ENCODE assay signal across 1 cellular context in the genomic region with DNA sequence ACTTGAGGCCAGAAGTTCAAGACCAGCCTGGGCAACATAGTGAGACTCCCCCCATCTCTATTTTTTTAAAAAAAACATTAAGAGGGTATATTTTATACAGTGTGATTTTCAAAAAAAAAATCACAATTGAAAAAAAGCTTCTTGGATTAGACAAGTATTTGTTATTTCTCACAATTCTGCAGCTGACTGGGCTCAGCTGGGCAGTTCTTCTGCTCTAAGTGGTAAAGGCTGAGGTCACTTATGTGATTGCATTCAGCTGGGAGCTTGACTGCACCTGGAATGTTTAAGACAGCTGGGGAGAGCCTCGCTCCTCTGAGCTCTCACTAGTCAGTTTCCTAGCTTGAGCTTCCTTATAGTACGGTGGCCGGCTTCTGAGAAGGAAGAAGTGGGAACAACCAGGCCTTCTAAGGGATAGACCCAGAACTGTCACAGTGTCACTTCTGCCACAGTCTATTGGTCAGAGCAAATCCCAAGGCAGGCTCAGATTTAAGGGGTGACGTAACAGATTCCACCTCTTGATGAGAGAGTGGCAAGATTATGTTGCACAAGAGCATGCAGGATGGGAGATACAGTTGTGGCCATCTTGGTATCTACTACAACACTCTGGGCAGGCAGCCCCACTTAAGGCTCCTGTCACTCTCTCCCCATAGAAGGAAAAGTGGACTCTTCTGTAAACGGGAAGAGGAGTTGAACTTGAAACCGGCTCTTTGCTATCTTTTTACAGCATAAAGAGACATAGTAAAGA.
TF ChIP-seq lines count a peak whose summit lies in the region.

No MANE protein-coding gene starts in this region.

TF ChIP-seq in K562, 482 proteins besides CTCF, POLR2A, EP300 and RAD21:
- TF ChIP-seq NRF1 (conservative IDR thresholded peaks at IDR 0.05 in 1 of 2, IDR thresholded peaks at IDR 0.05 in 1 of 2) = peak in 1 of 2 experiments; percentile 36; a peak in 1 of 4 replicates
- TF ChIP-seq ATF7 (IDR thresholded peaks at IDR 0.05) = peak; percentile 94
- peak; percentile 82 for TF ChIP-seq CEBPG (CRISPR knock-in tag; IDR thresholded peaks at IDR 0.05)
- peak; percentile 95 to 96 for TF ChIP-seq CEBPG (tag; conservative IDR thresholded peaks at IDR 0.05 in 1 of 2, IDR thresholded peaks at IDR 0.05 in 1 of 2)
- peak; percentile 63 to 72 for TF ChIP-seq KDM1A (IDR thresholded peaks at IDR 0.05)
- TF ChIP-seq, protein P1, sequence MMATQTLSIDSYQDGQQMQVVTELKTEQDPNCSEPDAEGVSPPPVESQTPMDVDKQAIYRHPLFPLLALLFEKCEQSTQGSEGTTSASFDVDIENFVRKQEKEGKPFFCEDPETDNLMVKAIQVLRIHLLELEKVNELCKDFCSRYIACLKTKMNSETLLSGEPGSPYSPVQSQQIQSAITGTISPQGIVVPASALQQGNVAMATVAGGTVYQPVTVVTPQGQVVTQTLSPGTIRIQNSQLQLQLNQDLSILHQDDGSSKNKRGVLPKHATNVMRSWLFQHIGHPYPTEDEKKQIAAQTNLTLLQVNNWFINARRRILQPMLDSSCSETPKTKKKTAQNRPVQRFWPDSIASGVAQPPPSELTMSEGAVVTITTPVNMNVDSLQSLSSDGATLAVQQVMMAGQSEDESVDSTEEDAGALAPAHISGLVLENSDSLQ (IDR thresholded peaks at IDR 0.05) = peak; percentile 58
- TF ChIP-seq, protein P2, sequence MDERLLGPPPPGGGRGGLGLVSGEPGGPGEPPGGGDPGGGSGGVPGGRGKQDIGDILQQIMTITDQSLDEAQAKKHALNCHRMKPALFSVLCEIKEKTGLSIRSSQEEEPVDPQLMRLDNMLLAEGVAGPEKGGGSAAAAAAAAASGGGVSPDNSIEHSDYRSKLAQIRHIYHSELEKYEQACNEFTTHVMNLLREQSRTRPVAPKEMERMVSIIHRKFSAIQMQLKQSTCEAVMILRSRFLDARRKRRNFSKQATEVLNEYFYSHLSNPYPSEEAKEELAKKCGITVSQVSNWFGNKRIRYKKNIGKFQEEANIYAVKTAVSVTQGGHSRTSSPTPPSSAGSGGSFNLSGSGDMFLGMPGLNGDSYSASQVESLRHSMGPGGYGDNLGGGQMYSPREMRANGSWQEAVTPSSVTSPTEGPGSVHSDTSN (CRISPR knock-in tag; IDR thresholded peaks at IDR 0.05; ENCODE audit: low read depth) = no peak
- TF ChIP-seq, protein P2 (tag; conservative IDR thresholded peaks at IDR 0.05; ENCODE audit: low read depth) = peak; percentile 54; the same call in 1 of the 2 replicates
- no peak for TF ChIP-seq DACH1 (IDR thresholded peaks at IDR 0.05; ENCODE audit: partially characterized antibody)
- TF ChIP-seq, protein P3, sequence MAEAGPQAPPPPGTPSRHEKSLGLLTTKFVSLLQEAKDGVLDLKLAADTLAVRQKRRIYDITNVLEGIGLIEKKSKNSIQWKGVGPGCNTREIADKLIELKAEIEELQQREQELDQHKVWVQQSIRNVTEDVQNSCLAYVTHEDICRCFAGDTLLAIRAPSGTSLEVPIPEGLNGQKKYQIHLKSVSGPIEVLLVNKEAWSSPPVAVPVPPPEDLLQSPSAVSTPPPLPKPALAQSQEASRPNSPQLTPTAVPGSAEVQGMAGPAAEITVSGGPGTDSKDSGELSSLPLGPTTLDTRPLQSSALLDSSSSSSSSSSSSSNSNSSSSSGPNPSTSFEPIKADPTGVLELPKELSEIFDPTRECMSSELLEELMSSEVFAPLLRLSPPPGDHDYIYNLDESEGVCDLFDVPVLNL (CRISPR knock-in tag; IDR thresholded peaks at IDR 0.05; ENCODE audit: low read depth) = no peak
- TF ChIP-seq SMARCA5 (IDR thresholded peaks at IDR 0.05) = no peak
- TF ChIP-seq, protein P4, sequence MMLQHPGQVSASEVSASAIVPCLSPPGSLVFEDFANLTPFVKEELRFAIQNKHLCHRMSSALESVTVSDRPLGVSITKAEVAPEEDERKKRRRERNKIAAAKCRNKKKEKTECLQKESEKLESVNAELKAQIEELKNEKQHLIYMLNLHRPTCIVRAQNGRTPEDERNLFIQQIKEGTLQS (IDR thresholded peaks at IDR 0.05) = peak; percentile 83
- TF ChIP-seq, protein P4 (CRISPR knock-in tag; conservative IDR thresholded peaks at IDR 0.05) = no peak
- TF ChIP-seq CEBPB (tag; IDR thresholded peaks at IDR 0.05) = peak; percentile 93
- TF ChIP-seq HDAC2 (IDR thresholded peaks at IDR 0.05) = 0 out of 2 replicates have a peak, but pooled peaks have one; percentile 41
- TF ChIP-seq SMAD3 (CRISPR knock-in tag; conservative IDR thresholded peaks at IDR 0.05) = peak; percentile 25; the same call in 1 of the 2 replicates
- TF ChIP-seq, protein P5, sequence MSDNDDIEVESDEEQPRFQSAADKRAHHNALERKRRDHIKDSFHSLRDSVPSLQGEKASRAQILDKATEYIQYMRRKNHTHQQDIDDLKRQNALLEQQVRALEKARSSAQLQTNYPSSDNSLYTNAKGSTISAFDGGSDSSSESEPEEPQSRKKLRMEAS (CRISPR knock-in tag; IDR thresholded peaks at IDR 0.05) = no peak
- 0 out of 4 replicates have a peak, but pooled peaks of 1 of the 2 experiments have one; percentile 36 for TF ChIP-seq FOXK2 (conservative IDR thresholded peaks at IDR 0.05 in 1 of 2, IDR thresholded peaks at IDR 0.05 in 1 of 2; ENCODE audit: low read depth in 2 of 2)
- TF ChIP-seq ELF2 (CRISPR knock-in tag; IDR thresholded peaks at IDR 0.05) = no peak
- TF ChIP-seq CREM (IDR thresholded peaks at IDR 0.05; ENCODE audit: low read depth) = peak; percentile 68
- peak; percentile 22; the same call in 1 of the 2 replicates for TF ChIP-seq CTBP1 (IDR thresholded peaks at IDR 0.05; ENCODE audit: borderline replicate concordance)
- peak; percentile 22; the same call in 1 of the 2 replicates for TF ChIP-seq TEAD4 (IDR thresholded peaks at IDR 0.05; ENCODE audit: low read length)
- no peak for TF ChIP-seq TEAD4 (CRISPR knock-in tag; IDR thresholded peaks at IDR 0.05; ENCODE audit: borderline replicate concordance)
- TF ChIP-seq, protein P6, sequence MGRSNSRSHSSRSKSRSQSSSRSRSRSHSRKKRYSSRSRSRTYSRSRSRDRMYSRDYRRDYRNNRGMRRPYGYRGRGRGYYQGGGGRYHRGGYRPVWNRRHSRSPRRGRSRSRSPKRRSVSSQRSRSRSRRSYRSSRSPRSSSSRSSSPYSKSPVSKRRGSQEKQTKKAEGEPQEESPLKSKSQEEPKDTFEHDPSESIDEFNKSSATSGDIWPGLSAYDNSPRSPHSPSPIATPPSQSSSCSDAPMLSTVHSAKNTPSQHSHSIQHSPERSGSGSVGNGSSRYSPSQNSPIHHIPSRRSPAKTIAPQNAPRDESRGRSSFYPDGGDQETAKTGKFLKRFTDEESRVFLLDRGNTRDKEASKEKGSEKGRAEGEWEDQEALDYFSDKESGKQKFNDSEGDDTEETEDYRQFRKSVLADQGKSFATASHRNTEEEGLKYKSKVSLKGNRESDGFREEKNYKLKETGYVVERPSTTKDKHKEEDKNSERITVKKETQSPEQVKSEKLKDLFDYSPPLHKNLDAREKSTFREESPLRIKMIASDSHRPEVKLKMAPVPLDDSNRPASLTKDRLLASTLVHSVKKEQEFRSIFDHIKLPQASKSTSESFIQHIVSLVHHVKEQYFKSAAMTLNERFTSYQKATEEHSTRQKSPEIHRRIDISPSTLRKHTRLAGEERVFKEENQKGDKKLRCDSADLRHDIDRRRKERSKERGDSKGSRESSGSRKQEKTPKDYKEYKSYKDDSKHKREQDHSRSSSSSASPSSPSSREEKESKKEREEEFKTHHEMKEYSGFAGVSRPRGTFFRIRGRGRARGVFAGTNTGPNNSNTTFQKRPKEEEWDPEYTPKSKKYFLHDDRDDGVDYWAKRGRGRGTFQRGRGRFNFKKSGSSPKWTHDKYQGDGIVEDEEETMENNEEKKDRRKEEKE (IDR thresholded peaks at IDR 0.05; ENCODE audit: borderline replicate concordance in 1 of 2, control insufficient read depth in 1 of 2, low read depth in 2 of 2, low read length in 1 of 2) = no peak
- TF ChIP-seq JUND (IDR thresholded peaks at IDR 0.05; ENCODE audit: borderline replicate concordance, low read depth, low read length) = peak; percentile 71
- TF ChIP-seq JUND (tag; IDR thresholded peaks at IDR 0.05; ENCODE audit: borderline replicate concordance, low read depth, low read length) = 0 out of 3 replicates have a peak, but pooled peaks have one; percentile 42
- no peak for TF ChIP-seq SRSF7 (optimal IDR thresholded peaks at IDR 0.05; ENCODE audit: low read depth, low read length)
- TF ChIP-seq MEIS2 (IDR thresholded peaks at IDR 0.05; ENCODE audit: partially characterized antibody) = peak; percentile 55
- TF ChIP-seq, protein P7, sequence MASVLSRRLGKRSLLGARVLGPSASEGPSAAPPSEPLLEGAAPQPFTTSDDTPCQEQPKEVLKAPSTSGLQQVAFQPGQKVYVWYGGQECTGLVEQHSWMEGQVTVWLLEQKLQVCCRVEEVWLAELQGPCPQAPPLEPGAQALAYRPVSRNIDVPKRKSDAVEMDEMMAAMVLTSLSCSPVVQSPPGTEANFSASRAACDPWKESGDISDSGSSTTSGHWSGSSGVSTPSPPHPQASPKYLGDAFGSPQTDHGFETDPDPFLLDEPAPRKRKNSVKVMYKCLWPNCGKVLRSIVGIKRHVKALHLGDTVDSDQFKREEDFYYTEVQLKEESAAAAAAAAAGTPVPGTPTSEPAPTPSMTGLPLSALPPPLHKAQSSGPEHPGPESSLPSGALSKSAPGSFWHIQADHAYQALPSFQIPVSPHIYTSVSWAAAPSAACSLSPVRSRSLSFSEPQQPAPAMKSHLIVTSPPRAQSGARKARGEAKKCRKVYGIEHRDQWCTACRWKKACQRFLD (CRISPR knock-in tag; IDR thresholded peaks at IDR 0.05) = no peak
- TF ChIP-seq PCBP1 (IDR thresholded peaks at IDR 0.05; ENCODE audit: low read depth, low read length, poor library complexity, severe bottlenecking) = no peak
- TF ChIP-seq RCOR1 (IDR thresholded peaks at IDR 0.05; ENCODE audit: borderline replicate concordance in 1 of 2, low read depth in 2 of 2, low read length in 2 of 2) = peak in 1 of 2 experiments; percentile 92; a peak in 2 of 4 replicates
- no peak for TF ChIP-seq EGR1 (conservative IDR thresholded peaks at IDR 0.05)
- TF ChIP-seq, protein P8, sequence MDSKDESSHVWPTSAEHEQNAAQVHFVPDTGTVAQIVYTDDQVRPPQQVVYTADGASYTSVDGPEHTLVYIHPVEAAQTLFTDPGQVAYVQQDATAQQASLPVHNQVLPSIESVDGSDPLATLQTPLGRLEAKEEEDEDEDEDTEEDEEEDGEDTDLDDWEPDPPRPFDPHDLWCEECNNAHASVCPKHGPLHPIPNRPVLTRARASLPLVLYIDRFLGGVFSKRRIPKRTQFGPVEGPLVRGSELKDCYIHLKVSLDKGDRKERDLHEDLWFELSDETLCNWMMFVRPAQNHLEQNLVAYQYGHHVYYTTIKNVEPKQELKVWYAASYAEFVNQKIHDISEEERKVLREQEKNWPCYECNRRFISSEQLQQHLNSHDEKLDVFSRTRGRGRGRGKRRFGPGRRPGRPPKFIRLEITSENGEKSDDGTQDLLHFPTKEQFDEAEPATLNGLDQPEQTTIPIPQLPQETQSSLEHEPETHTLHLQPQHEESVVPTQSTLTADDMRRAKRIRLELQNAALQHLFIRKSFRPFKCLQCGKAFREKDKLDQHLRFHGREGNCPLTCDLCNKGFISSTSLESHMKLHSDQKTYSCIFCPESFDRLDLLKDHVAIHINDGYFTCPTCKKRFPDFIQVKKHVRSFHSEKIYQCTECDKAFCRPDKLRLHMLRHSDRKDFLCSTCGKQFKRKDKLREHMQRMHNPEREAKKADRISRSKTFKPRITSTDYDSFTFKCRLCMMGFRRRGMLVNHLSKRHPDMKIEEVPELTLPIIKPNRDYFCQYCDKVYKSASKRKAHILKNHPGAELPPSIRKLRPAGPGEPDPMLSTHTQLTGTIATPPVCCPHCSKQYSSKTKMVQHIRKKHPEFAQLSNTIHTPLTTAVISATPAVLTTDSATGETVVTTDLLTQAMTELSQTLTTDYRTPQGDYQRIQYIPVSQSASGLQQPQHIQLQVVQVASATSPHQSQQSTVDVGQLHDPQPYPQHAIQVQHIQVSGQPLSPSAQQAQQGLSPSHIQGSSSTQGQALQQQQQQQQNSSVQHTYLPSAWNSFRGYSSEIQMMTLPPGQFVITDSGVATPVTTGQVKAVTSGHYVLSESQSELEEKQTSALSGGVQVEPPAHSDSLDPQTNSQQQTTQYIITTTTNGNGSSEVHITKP (IDR thresholded peaks at IDR 0.05; ENCODE audit: partially characterized antibody) = peak; percentile 91
- TF ChIP-seq YY1 (IDR thresholded peaks at IDR 0.05; ENCODE audit: borderline replicate concordance in 1 of 3, control insufficient read depth in 1 of 3, extremely low read depth in 1 of 3, insufficient read depth in 3 of 3, insufficient read length in 1 of 3, insufficient replicate concordance in 2 of 3, low read depth in 1 of 3, low read length in 2 of 3) = peak in 1 of 3 experiments; percentile 20
- TF ChIP-seq CREB1 (IDR thresholded peaks at IDR 0.05) = no peak
- TF ChIP-seq CREB1 (CRISPR knock-in tag; IDR thresholded peaks at IDR 0.05) = 0 out of 2 replicates have a peak, but pooled peaks have one; percentile 26
- no peak for TF ChIP-seq HNRNPLL (IDR thresholded peaks at IDR 0.05; ENCODE audit: low read depth, low read length, poor library complexity, severe bottlenecking)
- no peak for TF ChIP-seq ATF1 (CRISPR knock-in tag; IDR thresholded peaks at IDR 0.05)
- peak; percentile 74 for TF ChIP-seq ATF1 (tag; IDR thresholded peaks at IDR 0.05)
